21 cellular contexts compared by ENCODE assay signal in the genomic region with DNA sequence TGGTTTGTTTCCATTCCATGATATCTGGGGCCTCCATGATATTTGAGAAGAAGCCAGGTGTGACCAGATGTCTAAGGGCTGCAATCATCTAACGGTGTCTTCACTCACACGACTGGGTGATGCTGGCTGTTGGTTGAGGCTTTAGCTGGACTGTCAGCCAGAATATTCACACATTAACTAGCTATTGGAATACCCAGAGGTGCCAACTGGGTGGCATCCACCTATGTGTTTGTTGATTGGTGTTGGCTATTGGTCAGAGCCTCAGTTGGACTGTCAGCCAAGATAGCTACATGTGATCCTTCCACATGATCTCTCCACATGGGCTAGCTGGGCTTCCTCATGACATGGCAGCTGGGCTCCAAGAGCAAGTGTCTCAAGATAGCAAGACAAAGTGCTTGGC.
"Had no signal": no experiment of that assay in that cellular context is flagged by ENCODE, and none has a peak within 500 bp of the region (broad histone marks: within the 10 kb centered on the region; RNA-seq: fewer than 3 reads in every experiment).

No MANE protein-coding gene starts in this region.

- H3K4me3 ChIP-seq: lung, psoas muscle, spleen, tibial artery, upper lobe of right lung, vagina had no signal

- H3K9me3 ChIP-seq: psoas muscle, upper lobe of right lung, vagina had no signal

- ATAC-seq: foreskin keratinocyte; left colon; left ventricle myocardium superior; psoas muscle; sciatic nerve; stimulated activated memory B cell treated with anti-CD40 and anti-IgM and Interleukin-4, amounts not matched to agents 10 μg/mL and 1 μg/mL and 100 μg/mL, for 72 hours; upper lobe of right lung had no signal

- DNase-seq: dermis blood vessel endothelial cell; foreskin keratinocyte; immature natural killer cell; kidney; left colon; left ventricle myocardium superior; mesenchymal stem cell; naive B cell; psoas muscle; spleen; stimulated activated CD4-positive, alpha-beta T cell treated with anti-CD3 and anti-CD28 coated beads, Interleukin-15, amount 100 ng/mL, for 24 hours; stimulated activated CD4-positive, alpha-beta T cell treated with anti-CD3 and anti-CD28 coated beads, Interleukin-1b, Interleukin-23, amount 100 ng/mL, for 48 hours; stimulated activated CD4-positive, alpha-beta T cell treated with anti-CD3 and anti-CD28 coated beads, Interleukin-4, amount 100 ng/mL, for 24 hours; tibial artery; upper lobe of right lung had no signal

- H3K36me3 Mint-ChIP-seq: immature natural killer cell; stimulated activated memory B cell treated with anti-CD40 and anti-IgM and Interleukin-4, amounts not matched to agents 10 μg/mL and 1 μg/mL and 100 μg/mL, for 72 hours had no signal

- H3K27ac Mint-ChIP-seq: immature natural killer cell; naive B cell; nephron; stimulated activated memory B cell treated with anti-CD40 and anti-IgM and Interleukin-4, amounts not matched to agents 10 μg/mL and 1 μg/mL and 100 μg/mL, for 72 hours; stimulated activated naive CD8-positive, alpha-beta T cell treated with anti-CD3 and anti-CD28 coated beads, Interleukin-15, Interleukin-2, amounts not matched to agents 100 ng/mL and 50 ng/mL, for 24 hours had no signal

- H3K4me1 ChIP-seq: foreskin keratinocyte, psoas muscle, spleen, tibial artery, upper lobe of right lung, vagina had no signal

- H3K4me1 Mint-ChIP-seq: immature natural killer cell; naive B cell; nephron; stimulated activated memory B cell treated with anti-CD40 and anti-IgM and Interleukin-4, amounts not matched to agents 10 μg/mL and 1 μg/mL and 100 μg/mL, for 72 hours had no signal

- H3K4me3 Mint-ChIP-seq: immature natural killer cell; naive B cell; nephron; stimulated activated memory B cell treated with anti-CD40 and anti-IgM and Interleukin-4, amounts not matched to agents 10 μg/mL and 1 μg/mL and 100 μg/mL, for 72 hours; stimulated activated naive CD8-positive, alpha-beta T cell treated with anti-CD3 and anti-CD28 coated beads, Interleukin-15, Interleukin-2, amounts not matched to agents 100 ng/mL and 50 ng/mL, for 24 hours had no signal

- H3K27me3 ChIP-seq: tibial artery, upper lobe of right lung, vagina had no signal

- H3K27ac ChIP-seq: foreskin keratinocyte, psoas muscle, spleen, tibial artery, upper lobe of right lung, vagina had no signal

- H3K36me3 ChIP-seq: spleen, tibial artery, upper lobe of right lung, vagina had no signal
